19 cellular contexts compared by ENCODE assay signal in genomic region chr16:78199325-78200022, GRCh38.
DNase-seq lines count a peak whose midpoint lies in the region; ATAC-seq and TF ChIP-seq lines count a peak whose summit lies in the region.
"Had no signal": no experiment of that assay in that cellular context is flagged by ENCODE, and none has a peak within 500 bp of the region (broad histone marks: within the 10 kb centered on the region; RNA-seq: fewer than 3 reads in every experiment).

No MANE protein-coding gene starts in this region.

- H3K36me3 ChIP-seq in PC-3 (ENCODE audit: low read depth, low read length) = no peaks in the 10 kb centered on the region
- H3K36me3 ChIP-seq: MG63, SJCRH30 had no signal

- POLR2A ChIA-PET in PC-3 (lab: Charles Lee; ENCODE audit: unreplicated experiment) = no interaction called here

- no peaks in the 10 kb centered on the region for H3F3A ChIP-seq in PC-3 (ENCODE audit: low read length, unreplicated experiment)

- no peak overlapping the region for H2AFZ ChIP-seq in PC-3 (ENCODE audit: low read length)

- H3K9me2 ChIP-seq in PC-3 (replicated peaks; ENCODE audit: low read length) = no peaks in the 10 kb centered on the region

- H4K20me1 ChIP-seq in PC-3 (ENCODE audit: low read length) = no peaks in the 10 kb centered on the region

- ATAC-seq in PC-3 (no peak), GM19351 (IDR thresholded peaks at IDR 0.05; ENCODE audit: unreplicated experiment) (no peak)
- ATAC-seq: A549 had no signal

- H3K9me3 ChIP-seq in PC-3 (ENCODE audit: low read length) = no peaks in the 10 kb centered on the region
- H3K9me3 ChIP-seq: A549, MG63, SJCRH30 had no signal

- H3K27ac ChIP-seq in PC-3 (ENCODE audit: low read length) = no peak overlapping the region
- H3K27ac ChIP-seq: A549, C4-2B, RWPE1, SJCRH30 had no signal

- H3K9ac ChIP-seq in PC-3 (ENCODE audit: low read length) = no peak overlapping the region

- H3K27me3 ChIP-seq in PC-3 (ENCODE audit: low read length) = no peaks in the 10 kb centered on the region
- H3K27me3 ChIP-seq: MG63, SJCRH30 had no signal

- H3K4me1 ChIP-seq in PC-3 (ENCODE audit: insufficient read depth, low read length) = no peaks in the 10 kb centered on the region
- H3K4me1 ChIP-seq: SJCRH30 had no signal

- DNase-seq in DMS53 (lab: John Stamatoyannopoulos, UW) (peak; percentile 73), PC-3 (peak; percentile 9), kidney tubule cell (ENCODE audit: low spot score) (peak; percentile 30), mucosa of gallbladder (ENCODE audit: low spot score) (peak; percentile 44), midbrain (lab: John Stamatoyannopoulos, UW) (no peak), retina (no peak), NCI-H146 treated with DMSO at 0.1 percent for 48 hours (lab: John Stamatoyannopoulos, UW; ENCODE audit: unreplicated experiment) (no peak)
- DNase-seq: COR-L47, DND-41, MG63, NCI-H1092 treated with DMSO at 0.1 percent for 48 hours, NCI-H187 treated with DMSO at 0.1 percent for 48 hours, NCI-H446, NCI-H748 treated with DMSO at 0.1 percent for 48 hours, SJCRH30 had no signal

- no peak overlapping the region for H3K4me3 ChIP-seq in PC-3 (ENCODE audit: low read length)
- H3K4me3 ChIP-seq: A549, MG63, SJCRH30 had no signal

- H3K4me2 ChIP-seq in PC-3 (ENCODE audit: low read length) = no peak overlapping the region
- H3K4me2 ChIP-seq: A549 had no signal

- CTCF ChIA-PET in PC-3 (lab: Charles Lee) = no interaction called here

- intact Hi-C loops in PC-3 (cut with micrococcal nuclease) = no loop called here

- no peaks in the 10 kb centered on the region for H3K79me2 ChIP-seq in PC-3 (ENCODE audit: low read length)

- no TSS peak for BruUV-seq in PC-3 (replicated peaks; lab: Mats Ljungman, UMichigan)

- no peak for TF ChIP-seq CTCF in PC-3 (conservative IDR thresholded peaks at IDR 0.05; ENCODE audit: low read depth, low read length)

Comparison
In these comparisons a context has a peak if more than half of its experiments do, and no peak if none do; other contexts are left out.
1. DNase-seq: peak in DMS53 (single experiment), PC-3 (single experiment), kidney tubule cell (single experiment) and mucosa of gallbladder (single experiment); none in midbrain (single experiment), retina (single experiment) and NCI-H146 treated with DMSO at 0.1 percent for 48 hours (single experiment).